In genomic region chr3:115385935-115386334, GRCh38 we compare ENCODE assay signal across 27 cellular contexts.
"Had no signal": no experiment of that assay in that cellular context is flagged by ENCODE, and none has a peak within 500 bp of the region (broad histone marks: within the 10 kb centered on the region; RNA-seq: fewer than 3 reads in every experiment).

No MANE protein-coding gene starts in this region.

- H3K27me3 Mint-ChIP-seq: activated CD4-positive, alpha-beta T cell treated with anti-CD3 and anti-CD28 coated beads, Interleukin-2, amount 10 ng/mL, durations not matched to agents 24 days and 14 days; activated naive CD8-positive, alpha-beta T cell treated with anti-CD3 and anti-CD28 coated beads, Interleukin-2, amount 50 U/mL, for 24 hours had no signal

- H3K4me1 ChIP-seq: body of pancreas had no signal

- H3K36me3 ChIP-seq: ascending aorta had no signal

- DNase-seq: activated B cell treated with CpG ODN at 0.5 μM for 24 hours; activated CD4-positive, alpha-beta T cell treated with anti-CD3 and anti-CD28 coated beads for 1 hour; activated CD4-positive, alpha-beta T cell treated with anti-CD3 and anti-CD28 coated beads, Interleukin-2, amount 10 ng/mL, durations not matched to agents 24 days and 14 days; activated CD4-positive, alpha-beta T cell treated with anti-CD3 and anti-CD28 coated beads, Interleukin-2, amount 50 U/mL, for 48 hours; activated CD8-positive, alpha-beta memory T cell treated with anti-CD3 and anti-CD28 coated beads for 24 hours; activated effector memory CD4-positive, alpha-beta T cell treated with anti-CD3 and anti-CD28 coated beads, Interleukin-2, amount 50 U/mL, for 16 hours; activated naive CD4-positive, alpha-beta T cell treated with Interleukin-2 at 50 U/mL for 16 hours; activated naive CD8-positive, alpha-beta T cell treated with anti-CD3 and anti-CD28 coated beads, Interleukin-2, amount 50 U/mL, for 24 hours; activated T-cell treated with anti-CD3 and anti-CD28 coated beads, Interleukin-2, amount 50 U/mL, for 4 hours; amniotic stem cell; body of pancreas; Karpas-422; MM.1S; NCI-H1105; NCI-H2029 treated with DMSO at 0.1 percent for 48 hours; NCI-H510A treated with DMSO at 0.1 percent for 48 hours; NCI-H774; NK-92 treated with Interleukin-12 subunit alpha and Interleukin-12 subunit beta, amount 100 ng/mL, for 24 hours; OCI-M1; RPMI8226 had no signal

- H3K27me3 ChIP-seq: ascending aorta, body of pancreas had no signal

- ATAC-seq: activated naive CD4-positive, alpha-beta T cell treated with anti-CD3 and anti-CD28 coated beads, Interleukin-2, amount 50 U/mL, for 72 hours; activated naive CD8-positive, alpha-beta T cell treated with anti-CD3 and anti-CD28 coated beads, Interleukin-2, amount 50 U/mL, for 24 hours; activated T-cell treated with anti-CD3 and anti-CD28 coated beads, Interleukin-2, amount 50 U/mL, for 4 hours; body of pancreas; K562; Panc1; Right ventricle myocardium inferior had no signal

- H3K4me3 Mint-ChIP-seq: activated B cell treated with CpG ODN at 0.5 μM for 24 hours; activated CD4-positive, alpha-beta T cell treated with anti-CD3 and anti-CD28 coated beads, Interleukin-2, amount 10 ng/mL, durations not matched to agents 24 days and 14 days; activated naive CD8-positive, alpha-beta T cell treated with anti-CD3 and anti-CD28 coated beads, Interleukin-2, amount 50 U/mL, for 24 hours; activated T-cell treated with anti-CD3 and anti-CD28 coated beads, Interleukin-2, amount 50 U/mL, for 4 hours; central memory CD8-positive, alpha-beta T cell; T-helper 1 cell treated with Interleukin-12 subunit alpha and Interleukin-12 subunit beta and Interleukin-4 antibody, amounts not matched to agents 30 μg/mL and 1 μg/mL, for 36 hours had no signal

- H3K27ac ChIP-seq: ascending aorta, body of pancreas had no signal

- H3K4me1 Mint-ChIP-seq: activated B cell treated with CpG ODN at 0.5 μM for 24 hours; activated CD4-positive, alpha-beta T cell treated with anti-CD3 and anti-CD28 coated beads, Interleukin-2, amount 10 ng/mL, durations not matched to agents 24 days and 14 days; activated naive CD8-positive, alpha-beta T cell treated with anti-CD3 and anti-CD28 coated beads, Interleukin-2, amount 50 U/mL, for 24 hours; central memory CD8-positive, alpha-beta T cell had no signal

- H3K9me3 Mint-ChIP-seq: activated B cell treated with CpG ODN at 0.5 μM for 24 hours; activated CD4-positive, alpha-beta T cell treated with anti-CD3 and anti-CD28 coated beads, Interleukin-2, amount 10 ng/mL, durations not matched to agents 24 days and 14 days; activated naive CD4-positive, alpha-beta T cell treated with anti-CD3 and anti-CD28 coated beads, Interleukin-2, amount 50 U/mL, for 72 hours; activated naive CD8-positive, alpha-beta T cell treated with anti-CD3 and anti-CD28 coated beads, Interleukin-2, amount 50 U/mL, for 24 hours; activated T-cell treated with anti-CD3 and anti-CD28 coated beads, Interleukin-2, amount 50 U/mL, for 4 hours; central memory CD8-positive, alpha-beta T cell; T-helper 1 cell treated with Interleukin-12 subunit alpha and Interleukin-12 subunit beta and Interleukin-4 antibody, amounts not matched to agents 30 μg/mL and 1 μg/mL, for 36 hours had no signal

- H3K4me3 ChIP-seq: ascending aorta, body of pancreas, K562 had no signal

- H3K27ac Mint-ChIP-seq: activated B cell treated with CpG ODN at 0.5 μM for 24 hours; activated CD4-positive, alpha-beta T cell treated with anti-CD3 and anti-CD28 coated beads, Interleukin-2, amount 10 ng/mL, durations not matched to agents 24 days and 14 days; activated naive CD4-positive, alpha-beta T cell treated with anti-CD3 and anti-CD28 coated beads, Interleukin-2, amount 50 U/mL, for 72 hours; activated naive CD8-positive, alpha-beta T cell treated with anti-CD3 and anti-CD28 coated beads, Interleukin-2, amount 50 U/mL, for 24 hours; T-helper 1 cell treated with Interleukin-12 subunit alpha and Interleukin-12 subunit beta and Interleukin-4 antibody, amounts not matched to agents 30 μg/mL and 1 μg/mL, for 36 hours had no signal

- H3K36me3 Mint-ChIP-seq: activated naive CD4-positive, alpha-beta T cell treated with anti-CD3 and anti-CD28 coated beads, Interleukin-2, amount 50 U/mL, for 72 hours had no signal

- H3K9me3 ChIP-seq: ascending aorta, body of pancreas had no signal
